ENCODE assay signal across 23 cellular contexts in the genomic region with DNA sequence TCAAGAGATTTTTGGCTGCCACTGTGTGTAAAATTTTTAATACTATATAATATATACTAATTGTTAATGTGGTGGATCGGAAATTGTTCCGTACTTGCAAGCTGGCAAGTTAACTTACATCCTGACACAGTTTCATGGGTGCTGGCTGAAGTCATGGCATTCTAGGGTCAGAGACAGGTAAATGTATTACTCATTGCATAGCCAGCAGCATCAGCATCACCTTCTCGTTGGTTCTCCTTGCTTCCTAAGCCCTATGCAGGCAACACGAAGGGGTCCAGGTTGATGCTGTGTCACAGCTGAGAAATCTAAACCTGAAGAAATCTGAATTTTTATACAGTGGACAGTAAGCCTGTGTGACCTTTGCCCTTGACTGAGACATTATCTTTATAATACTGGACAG.
"Had no signal": no experiment of that assay in that cellular context is flagged by ENCODE, and none has a peak within 500 bp of the region (broad histone marks: within the 10 kb centered on the region; RNA-seq: fewer than 3 reads in every experiment).

No MANE protein-coding gene starts in this region.

- H3K27ac ChIP-seq: cardiac muscle cell, foreskin keratinocyte, thoracic aorta, vagina had no signal

- FAIRE-seq: endothelial cell of umbilical vein had no signal

- H3K36me3 ChIP-seq: adrenal gland, cardiac muscle cell, thoracic aorta, vagina had no signal

- ATAC-seq: activated CD8-positive, alpha-beta T cell treated with anti-CD3 and anti-CD28 coated beads for 36 hours; effector memory CD8-positive, alpha-beta T cell; foreskin keratinocyte; naive thymus-derived CD8-positive, alpha-beta T cell; SK-N-SH treated with all-trans-retinoic acid at 6 μM for 48 hours; stimulated activated naive CD8-positive, alpha-beta T cell treated with anti-CD3 and anti-CD28 coated beads, Interleukin-15, Interleukin-2, amounts not matched to agents 100 U/mL and 50 U/mL, for 24 hours; WTC11 had no signal

- DNase-seq: activated CD4-positive, alpha-beta T cell treated with anti-CD3 and anti-CD28 coated beads, Interleukin-2, amount 50 U/mL, for 1 hour; activated CD8-positive, alpha-beta T cell treated with anti-CD3 and anti-CD28 coated beads for 36 hours; activated T-cell treated with anti-CD3 and anti-CD28 coated beads, Interleukin-2, amount 50 U/mL, for 48 hours; adrenal gland; aorta; cortex of kidney; effector memory CD8-positive, alpha-beta T cell; foreskin keratinocyte; kidney glomerular epithelial cell; midbrain; naive thymus-derived CD8-positive, alpha-beta T cell; occipital lobe; spleen; stimulated activated CD4-positive, alpha-beta T cell treated with anti-CD3 and anti-CD28 coated beads, Interleukin-4, amount 100 ng/mL, for 1 hour; stimulated activated naive CD8-positive, alpha-beta T cell treated with anti-CD3 and anti-CD28 coated beads, Interleukin-15, Interleukin-2, amounts not matched to agents 100 U/mL and 50 U/mL, for 24 hours; T-helper 2 cell had no signal

- H3K4me3 ChIP-seq: adrenal gland, cardiac muscle cell, right atrium auricular region, spleen, thoracic aorta, vagina had no signal

- H3K4me1 ChIP-seq: foreskin keratinocyte had no signal

- H3K27me3 ChIP-seq: adrenal gland, cardiac muscle cell, foreskin keratinocyte, right atrium auricular region, spleen, vagina had no signal

- H3K9me3 ChIP-seq: right atrium auricular region, spleen, thoracic aorta, vagina had no signal
